In the genomic region with DNA sequence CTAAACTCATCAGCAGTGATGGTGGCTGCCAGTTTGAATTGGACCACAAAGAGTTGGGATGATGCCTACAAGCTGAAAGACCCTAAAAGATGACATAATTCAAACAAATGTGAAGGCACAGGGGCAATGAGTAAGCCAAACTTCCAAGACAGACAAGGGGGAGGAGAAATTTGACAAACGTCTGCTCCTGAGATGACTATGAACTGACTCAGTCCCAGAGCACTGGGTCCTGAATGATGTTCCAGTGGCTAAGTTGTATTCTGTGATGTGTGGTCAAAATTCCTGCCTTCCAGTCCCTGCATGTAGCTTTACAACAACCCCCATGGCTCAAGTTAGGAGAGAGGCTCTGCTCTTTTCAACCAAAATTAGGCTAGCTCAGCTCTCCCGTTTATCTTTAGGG, we compare ENCODE assay signal across 13 cellular contexts.
DNase-seq lines count a peak whose midpoint lies in the region; ATAC-seq and TF ChIP-seq lines count a peak whose summit lies in the region.
"Had no signal": no experiment of that assay in that cellular context is flagged by ENCODE, and none has a peak within 500 bp of the region (broad histone marks: within the 10 kb centered on the region; RNA-seq: fewer than 3 reads in every experiment).

No MANE protein-coding gene starts in this region.

- ATAC-seq in GM21515 (IDR thresholded peaks at IDR 0.05; ENCODE audit: unreplicated experiment), result no peak

- no peaks in the 10 kb centered on the region for H3K9me3 ChIP-seq in adipocyte (ENCODE audit: control insufficient read depth, low read length)
- no peaks in the 10 kb centered on the region for H3K9me3 ChIP-seq in WERI-Rb-1 (ENCODE audit: severe bottlenecking)
- no peaks in the 10 kb centered on the region for H3K9me3 ChIP-seq in tibial artery
- H3K9me3 ChIP-seq: BE2C, pancreas, Peyer's patch had no signal

- TF ChIP-seq CTCF in HFF-Myc (IDR thresholded peaks at IDR 0.05; ENCODE audit: low read depth, low read length, missing control alignments), result no peak
- TF ChIP-seq CTCF in foreskin fibroblast (IDR thresholded peaks at IDR 0.05; ENCODE audit: low read depth, low read length), result no peak
- no peak for TF ChIP-seq CTCF in WERI-Rb-1 (IDR thresholded peaks at IDR 0.05; ENCODE audit: low read depth, low read length)
- no peak for TF ChIP-seq CTCF in tibial artery (IDR thresholded peaks at IDR 0.05)

- H3K27me3 ChIP-seq in adipocyte (replicated peaks; ENCODE audit: control insufficient read depth, insufficient read depth, low read length) (no peaks in the 10 kb centered on the region), WERI-Rb-1 (ENCODE audit: insufficient read depth, low read depth, severe bottlenecking) (no peaks in the 10 kb centered on the region), tibial artery (no peaks in the 10 kb centered on the region)
- H3K27me3 ChIP-seq: pancreas, Peyer's patch had no signal

- no peak overlapping the region for H3K27ac ChIP-seq in WERI-Rb-1
- peak overlapping the region in 1 of 2 donors; percentile 53 for H3K27ac ChIP-seq in tibial artery
- H3K27ac ChIP-seq: pancreas, Peyer's patch had no signal

- no peak overlapping the region for H3K9ac ChIP-seq in adipocyte (ENCODE audit: low read length)

- H3K36me3 ChIP-seq in adipocyte (ENCODE audit: control insufficient read depth, insufficient read depth, low read length, severe bottlenecking), result no peaks in the 10 kb centered on the region
- no peaks in the 10 kb centered on the region for H3K36me3 ChIP-seq in WERI-Rb-1
- no peaks in the 10 kb centered on the region for H3K36me3 ChIP-seq in tibial artery
- H3K36me3 ChIP-seq: BE2C, pancreas, Peyer's patch had no signal

- peak; percentile 95 for DNase-seq in A172 (ENCODE audit: low spot score)
- DNase-seq in HFF-Myc (ENCODE audit: extremely low read depth, low read depth), result peak; percentile 40
- DNase-seq in adipocyte (ENCODE audit: low read depth), result peak; percentile 52
- DNase-seq in foreskin fibroblast, result peak; percentile 77 to 83
- no peak for DNase-seq in WERI-Rb-1
- DNase-seq in NCI-H748 treated with DMSO at 0.1 percent for 48 hours (lab: John Stamatoyannopoulos, UW), result no peak
- no peak for DNase-seq in tibial artery
- DNase-seq: activated CD4-positive, alpha-beta memory T cell treated with anti-CD3 and anti-CD28 coated beads for 36 hours; BE2C; NCI-H1092 treated with DMSO at 0.1 percent for 48 hours; pancreas; Peyer's patch had no signal

- H3K4me3 ChIP-seq in HFF-Myc (replicated peaks; ENCODE audit: low read depth, low read length), result no peak overlapping the region
- H3K4me3 ChIP-seq in adipocyte (ENCODE audit: low read length), result no peak overlapping the region
- H3K4me3 ChIP-seq in foreskin fibroblast (ENCODE audit: low read depth in 1 of 2, low read length in 2 of 2), result no peak overlapping the region
- no peak overlapping the region for H3K4me3 ChIP-seq in WERI-Rb-1 (ENCODE audit: low read depth, low read length)
- no peak overlapping the region for H3K4me3 ChIP-seq in tibial artery
- H3K4me3 ChIP-seq: pancreas, Peyer's patch had no signal

- intact Hi-C loops in tibial artery (cut with DNase I; ENCODE audit: low total_unique reads), result loop anchor here (10.0 kb wide), 1 partner anchor 156 kb away; no protein-coding TSS in a partner anchor

- H3K4me1 ChIP-seq in adipocyte (ENCODE audit: control insufficient read depth, insufficient read depth, low read length) (peaks cover 47% of the 10 kb centered on the region), tibial artery (peaks cover 0 to 53% (median 49%) of the 10 kb centered on the region in 4 donors)
- H3K4me1 ChIP-seq: BE2C had no signal

Comparison
In these comparisons a context has a peak if more than half of its experiments do, and no peak if none do; other contexts are left out.
1. DNase-seq: peak in A172 (single experiment), HFF-Myc (single experiment), adipocyte (single experiment) and foreskin fibroblast (2 of 2); none in WERI-Rb-1 (single experiment), NCI-H748 treated with DMSO at 0.1 percent for 48 hours (single experiment) and tibial artery (0 of 2).